ENCODE assay signal across 36 cellular contexts in the genomic region with DNA sequence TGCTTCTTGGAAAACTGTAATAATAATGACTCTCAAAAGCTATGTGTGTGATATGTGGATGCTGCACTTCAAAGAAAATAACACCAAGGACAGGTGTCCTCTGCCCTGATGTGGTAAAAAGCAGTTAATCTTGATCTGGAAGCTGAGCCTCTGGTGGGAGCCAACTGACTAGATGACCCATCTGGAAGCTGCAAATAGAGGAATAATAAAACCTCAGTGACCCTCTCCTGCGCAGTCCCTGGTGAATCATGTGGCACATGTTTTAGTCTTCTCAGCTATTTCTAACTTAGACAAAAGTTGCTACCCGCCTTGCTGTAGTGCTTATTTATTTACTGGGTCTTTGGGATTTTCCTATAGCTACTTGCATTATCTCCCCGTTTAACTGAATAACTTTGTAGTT.
"Had no signal": no experiment of that assay in that cellular context is flagged by ENCODE, and none has a peak within 500 bp of the region (broad histone marks: within the 10 kb centered on the region; RNA-seq: fewer than 3 reads in every experiment).

No MANE protein-coding gene starts in this region.

- H3K27ac ChIP-seq: brain microvascular endothelial cell, Peyer's patch had no signal

- H3K4me3 ChIP-seq: Peyer's patch had no signal

- H3K9me3 Mint-ChIP-seq: activated CD4-positive, alpha-beta T cell treated with anti-CD3 and anti-CD28 coated beads, Interleukin-2, amount 10 ng/mL, durations not matched to agents 24 days and 14 days; activated naive CD4-positive, alpha-beta T cell treated with anti-CD3 and anti-CD28 coated beads, Interleukin-2, amount 10 ng/mL, durations not matched to agents 7 days and 5 days; activated naive CD8-positive, alpha-beta T cell treated with anti-CD3 and anti-CD28 coated beads, Interleukin-2, amount 50 U/mL, for 24 hours; activated T-cell treated with anti-CD3 and anti-CD28 coated beads, Interleukin-2, amount 50 U/mL, for 4 hours; activated T-helper 1 cell treated with anti-CD3 and anti-CD28 coated beads, Interleukin-12 subunit alpha, Interleukin-12 subunit beta, Interleukin-2, Interleukin-4 antibody, amounts not matched to agents 30 ng/mL and 10 ng/mL and 1 ng/mL, durations not matched to agents 14 hours and 24 hours and 36 hours; T-cell had no signal

- H3K27ac Mint-ChIP-seq: activated CD4-positive, alpha-beta T cell treated with anti-CD3 and anti-CD28 coated beads, Interleukin-2, amount 10 ng/mL, durations not matched to agents 24 days and 14 days; activated naive CD4-positive, alpha-beta T cell treated with anti-CD3 and anti-CD28 coated beads, Interleukin-2, amount 10 ng/mL, durations not matched to agents 7 days and 5 days; activated naive CD8-positive, alpha-beta T cell; activated naive CD8-positive, alpha-beta T cell treated with anti-CD3 and anti-CD28 coated beads, Interleukin-2, amount 50 U/mL, for 24 hours; activated T-helper 1 cell treated with anti-CD3 and anti-CD28 coated beads, Interleukin-12 subunit alpha, Interleukin-12 subunit beta, Interleukin-2, Interleukin-4 antibody, amounts not matched to agents 30 ng/mL and 10 ng/mL and 1 ng/mL, durations not matched to agents 14 hours and 24 hours and 36 hours; T-cell; T-helper 17 cell had no signal

- H3K27me3 Mint-ChIP-seq: activated CD4-positive, alpha-beta T cell treated with anti-CD3 and anti-CD28 coated beads, Interleukin-2, amount 10 ng/mL, durations not matched to agents 24 days and 14 days; activated naive CD4-positive, alpha-beta T cell treated with anti-CD3 and anti-CD28 coated beads, Interleukin-2, amount 10 ng/mL, durations not matched to agents 7 days and 5 days; activated naive CD8-positive, alpha-beta T cell; activated naive CD8-positive, alpha-beta T cell treated with anti-CD3 and anti-CD28 coated beads, Interleukin-2, amount 50 U/mL, for 24 hours; T-cell; T-helper 17 cell had no signal

- H3K4me1 Mint-ChIP-seq: activated naive CD4-positive, alpha-beta T cell treated with anti-CD3 and anti-CD28 coated beads, Interleukin-2, amount 10 ng/mL, durations not matched to agents 7 days and 5 days; T-cell had no signal

- DNase-seq: activated CD4-positive, alpha-beta T cell treated with anti-CD3 and anti-CD28 coated beads, Interleukin-2, amount 10 ng/mL, durations not matched to agents 24 days and 14 days; activated CD4-positive, alpha-beta T cell treated with anti-CD3 and anti-CD28 coated beads, Interleukin-2, amount 50 U/mL, for 4 hours; activated CD8-positive, alpha-beta memory T cell treated with anti-CD3 and anti-CD28 coated beads, Interleukin-2, amount 50 U/mL, for 4 hours; activated effector memory CD4-positive, alpha-beta T cell treated with Interleukin-2 at 50 U/mL for 16 hours; activated naive CD4-positive, alpha-beta T cell treated with anti-CD3 and anti-CD28 coated beads, Interleukin-2, amount 10 ng/mL, durations not matched to agents 7 days and 5 days; activated naive CD8-positive, alpha-beta T cell treated with anti-CD3 and anti-CD28 coated beads, Interleukin-2, amount 50 U/mL, for 24 hours; activated T-cell treated with anti-CD3 and anti-CD28 coated beads for 4 hours; activated T-cell treated with anti-CD3 and anti-CD28 coated beads, Interleukin-2, amount 50 U/mL, for 4 hours; anterior cingulate cortex; brain microvascular endothelial cell; central memory CD4-positive, alpha-beta T cell; Kasumi-1; KG1; MM.1S; MV-4-11; NCI-H1092; NCI-H1417; NCI-H146; NCI-H187; NCI-H2029 treated with DMSO at 0.1 percent for 48 hours; NCI-H2107; NCI-H2171; NCI-H510A; NCI-H526; NCI-H748 treated with DMSO at 0.1 percent for 48 hours; NK-92 treated with Interleukin-12 subunit alpha and Interleukin-12 subunit beta, amount 100 ng/mL, for 24 hours; PC-3; Peyer's patch; RPMI8226; SIG-M5; T-cell; T-helper 17 cell had no signal

- H3K27me3 ChIP-seq: brain microvascular endothelial cell, Peyer's patch had no signal

- H3K4me1 ChIP-seq: Peyer's patch had no signal

- H3K4me3 Mint-ChIP-seq: activated CD4-positive, alpha-beta T cell treated with anti-CD3 and anti-CD28 coated beads, Interleukin-2, amount 10 ng/mL, durations not matched to agents 24 days and 14 days; activated naive CD4-positive, alpha-beta T cell treated with anti-CD3 and anti-CD28 coated beads, Interleukin-2, amount 10 ng/mL, durations not matched to agents 7 days and 5 days; activated naive CD8-positive, alpha-beta T cell; activated naive CD8-positive, alpha-beta T cell treated with anti-CD3 and anti-CD28 coated beads, Interleukin-2, amount 50 U/mL, for 24 hours; activated T-cell treated with anti-CD3 and anti-CD28 coated beads, Interleukin-2, amount 50 U/mL, for 4 hours; activated T-helper 1 cell treated with anti-CD3 and anti-CD28 coated beads, Interleukin-12 subunit alpha, Interleukin-12 subunit beta, Interleukin-2, Interleukin-4 antibody, amounts not matched to agents 30 ng/mL and 10 ng/mL and 1 ng/mL, durations not matched to agents 14 hours and 24 hours and 36 hours; T-cell; T-helper 17 cell had no signal

- ATAC-seq: activated naive CD8-positive, alpha-beta T cell treated with anti-CD3 and anti-CD28 coated beads, Interleukin-2, amount 50 U/mL, for 24 hours; activated T-cell treated with anti-CD3 and anti-CD28 coated beads, Interleukin-2, amount 50 U/mL, for 4 hours; PC-3; Right ventricle myocardium inferior; SK-N-SH treated with all-trans-retinoic acid at 6 μM for 48 hours; T-cell; T-helper 17 cell had no signal

- H3K9me3 ChIP-seq: Peyer's patch had no signal
